ENCODE assay signal across 14 cellular contexts in genomic region chr12:89376844-89377243, GRCh38. TPM values are rescaled to one million over a fixed set of nuclear protein-coding genes. Genes with fewer than 3 reads are reported as not detected.
DNase-seq lines count a peak whose midpoint lies in the region; ATAC-seq and TF ChIP-seq lines count a peak whose summit lies in the region.
"Had no signal": no experiment of that assay in that cellular context is flagged by ENCODE, and none has a peak within 500 bp of the region (broad histone marks: within the 10 kb centered on the region; RNA-seq: fewer than 3 reads in every experiment).

No MANE protein-coding gene starts in this region.

- H3K4me3 ChIP-seq in ACC112 (ENCODE audit: low read depth, low read length) (no peak overlapping the region), aorta (ENCODE audit: low read length in 2 of 2) (no peak overlapping the region), ovary (no peak overlapping the region)

- no peaks in the 10 kb centered on the region for H3K36me3 Mint-ChIP-seq in HFFc6 (ENCODE audit: low read depth)
- H3K36me3 Mint-ChIP-seq in activated T-helper 2 cell treated with anti-CD3 and anti-CD28 coated beads, Interferon-gamma antibody, Interleukin-2, Interleukin-4, amounts not matched to agents 10 μg/mL and 5 μg/mL and 100 μg/mL, durations not matched to agents 14 hours and 24 hours and 36 hours (ENCODE audit: low read depth), result peaks cover 11% of the 10 kb centered on the region
- H3K36me3 Mint-ChIP-seq: CD8-positive, alpha-beta T cell had no signal

- TF ChIP-seq CTCF in HFFc6 (IDR thresholded peaks at IDR 0.05), result no peak
- TF ChIP-seq CTCF in ovary (IDR thresholded peaks at IDR 0.05), result no peak

- ATAC-seq in left colon (peak; percentile 9), aorta (ENCODE audit: low FRiP score) (no peak), HG03135 (IDR thresholded peaks at IDR 0.05; ENCODE audit: unreplicated experiment) (no peak)
- ATAC-seq: CD8-positive, alpha-beta T cell had no signal

- no peak overlapping the region for H2AFZ ChIP-seq in ACC112 (ENCODE audit: low read length, unreplicated experiment)

- no peaks in the 10 kb centered on the region for H3K9me3 Mint-ChIP-seq in HFFc6
- H3K9me3 Mint-ChIP-seq in activated T-helper 2 cell treated with anti-CD3 and anti-CD28 coated beads, Interferon-gamma antibody, Interleukin-2, Interleukin-4, amounts not matched to agents 10 μg/mL and 5 μg/mL and 100 μg/mL, durations not matched to agents 14 hours and 24 hours and 36 hours, result peaks cover 3% of the 10 kb centered on the region
- H3K9me3 Mint-ChIP-seq: CD8-positive, alpha-beta T cell had no signal

- H3K4me3 Mint-ChIP-seq in HFFc6, result no peak overlapping the region
- H3K4me3 Mint-ChIP-seq in activated T-helper 2 cell treated with anti-CD3 and anti-CD28 coated beads, Interferon-gamma antibody, Interleukin-2, Interleukin-4, amounts not matched to agents 10 μg/mL and 5 μg/mL and 100 μg/mL, durations not matched to agents 14 hours and 24 hours and 36 hours (ENCODE audit: low read depth), result no peak overlapping the region
- H3K4me3 Mint-ChIP-seq: CD8-positive, alpha-beta T cell had no signal

- no peaks in the 10 kb centered on the region for H3K79me2 ChIP-seq in ACC112 (ENCODE audit: control insufficient read depth, insufficient read depth, low read length, unreplicated experiment)

- H3K9me3 ChIP-seq in aorta (ENCODE audit: control insufficient read depth, low read length), result no peaks in the 10 kb centered on the region
- H3K9me3 ChIP-seq in ovary, result no peaks in the 10 kb centered on the region
- H3K9me3 ChIP-seq: BE2C had no signal

- DNase-seq in HFFc6 (no peak), left colon (no peak), NCI-H2171 treated with DMSO at 0.1 percent for 48 hours (lab: John Stamatoyannopoulos, UW) (no peak), aorta (no peak), ovary (no peak)
- DNase-seq in activated T-helper 2 cell treated with anti-CD3 and anti-CD28 coated beads, Interferon-gamma antibody, Interleukin-2, Interleukin-4, amounts not matched to agents 10 μg/mL and 5 μg/mL and 100 μg/mL, durations not matched to agents 14 hours and 24 hours and 36 hours (ENCODE audit: low spot score), result no peak
- DNase-seq: BE2C; CD8-positive, alpha-beta T cell; NCI-H1105 treated with DMSO at 0.1 percent for 48 hours; NCI-H187; NCI-H82; SHP77 treated with DMSO at 0.1 percent for 48 hours had no signal

- H3K27me3 ChIP-seq in ACC112 (ENCODE audit: insufficient read depth, low read length) (no peaks in the 10 kb centered on the region), aorta (ENCODE audit: control insufficient read depth in 1 of 2, insufficient read depth in 2 of 2, low read length in 1 of 2) (no peaks in the 10 kb centered on the region), ovary (no peaks in the 10 kb centered on the region)
- H3K27me3 ChIP-seq: BE2C had no signal

- peaks cover 42% of the 10 kb centered on the region for H3K4me1 ChIP-seq in ACC112 (ENCODE audit: control insufficient read depth, insufficient read depth, low read length, unreplicated experiment)
- peaks cover 0 to 6% of the 10 kb centered on the region in 2 donors for H3K4me1 ChIP-seq in aorta (ENCODE audit: control insufficient read depth in 1 of 2, insufficient read depth in 2 of 2, low read length in 2 of 2)
- H3K4me1 ChIP-seq in ovary (ENCODE audit: insufficient read depth), result no peaks in the 10 kb centered on the region
- H3K4me1 ChIP-seq: BE2C had no signal

- H3K27ac ChIP-seq in ACC112 (ENCODE audit: low read depth, low read length) (peak overlapping the region; percentile 94), aorta (ENCODE audit: low read depth in 1 of 2, low read length in 2 of 2) (no peak overlapping the region), ovary (no peak overlapping the region)

- peaks cover 48% of the 10 kb centered on the region for H3K4me1 Mint-ChIP-seq in HFFc6 (ENCODE audit: low read depth)
- H3K4me1 Mint-ChIP-seq in activated T-helper 2 cell treated with anti-CD3 and anti-CD28 coated beads, Interferon-gamma antibody, Interleukin-2, Interleukin-4, amounts not matched to agents 10 μg/mL and 5 μg/mL and 100 μg/mL, durations not matched to agents 14 hours and 24 hours and 36 hours (ENCODE audit: low read depth), result peaks cover 36% of the 10 kb centered on the region

- H3K27ac Mint-ChIP-seq in HFFc6, result peak overlapping the region; percentile 78; the same call in 1 of the 2 replicates
- H3K27ac Mint-ChIP-seq in activated T-helper 2 cell treated with anti-CD3 and anti-CD28 coated beads, Interferon-gamma antibody, Interleukin-2, Interleukin-4, amounts not matched to agents 10 μg/mL and 5 μg/mL and 100 μg/mL, durations not matched to agents 14 hours and 24 hours and 36 hours, result peak overlapping the region; percentile 80
- H3K27ac Mint-ChIP-seq: CD8-positive, alpha-beta T cell had no signal

- intact Hi-C loops in activated T-helper 2 cell treated with anti-CD3 and anti-CD28 coated beads, Interferon-gamma antibody, Interleukin-2, Interleukin-4, amounts not matched to agents 10 μg/mL and 5 μg/mL and 100 μg/mL, durations not matched to agents 14 hours and 24 hours and 36 hours (cut with micrococcal nuclease), result loop anchor here (1.0 to 5.0 kb wide), 3 partner anchors 13 to 1140 kb away; no protein-coding TSS in a partner anchor
- intact Hi-C loops in left colon (cut with DNase I, micrococcal nuclease) (no loop called here), aorta (cut with DNase I) (loop anchor here in 1 of 2 donors (2.0 kb wide), 1 partner anchor 76 kb away; no protein-coding TSS in a partner anchor), ovary (cut with DNase I) (no loop called here)

- TF ChIP-seq EP300 in ovary (IDR thresholded peaks at IDR 0.05), result no peak

- H3K27me3 Mint-ChIP-seq in HFFc6 (ENCODE audit: insufficient read depth), result peaks cover 3% of the 10 kb centered on the region; the same call in 1 of the 2 replicates
- no peaks in the 10 kb centered on the region for H3K27me3 Mint-ChIP-seq in activated T-helper 2 cell treated with anti-CD3 and anti-CD28 coated beads, Interferon-gamma antibody, Interleukin-2, Interleukin-4, amounts not matched to agents 10 μg/mL and 5 μg/mL and 100 μg/mL, durations not matched to agents 14 hours and 24 hours and 36 hours (ENCODE audit: low read depth)

- H3K36me3 ChIP-seq in ACC112 (ENCODE audit: insufficient read depth, low read length) (no peaks in the 10 kb centered on the region), aorta (ENCODE audit: control insufficient read depth in 1 of 2, insufficient read depth in 2 of 2, low read length in 1 of 2) (no peaks in the 10 kb centered on the region), ovary (no peaks in the 10 kb centered on the region)
- H3K36me3 ChIP-seq: BE2C had no signal

- WGBS in aorta, 2 donors, result 91 to 94% methylated on average over 2 of the region's 2 CpGs
- WGBS in ovary, 3 donors, result 92 to 93% (median 92%) methylated on average over 2 of the region's 2 CpGs

- TF ChIP-seq POLR2A in ovary (IDR thresholded peaks at IDR 0.05), result no peak

RNA-seq across cellular contexts. Expression of gene DUSP6, which starts 24.5 kb away (rescaled TPM):
- 10 to 100 TPM; 42.2 to 77.8 (median 46.2) TPM for total RNA-seq in HFFc6 (2021; fragmentation: NEBNext Ultra II Directional; extraction: Animal tissue kit (Norgen Biotek cat#: 25700))
- total RNA-seq in activated T-helper 2 cell treated with anti-CD3 and anti-CD28 coated beads, Interferon-gamma antibody, Interleukin-2, Interleukin-4, amounts not matched to agents 10 μg/mL and 5 μg/mL and 100 μg/mL, durations not matched to agents 14 hours and 24 hours and 36 hours, result 75.7 and 82.0 TPM in 2 replicates
- 10 to 100 TPM; 58.8 to 82.3 TPM for total RNA-seq in left colon
- total RNA-seq in aorta, result 10 to 100 TPM; 94.6 to 96.8 TPM
- 10 to 100 TPM; 19.8 to 33.4 TPM for polyA plus RNA-seq in aorta
- 10 to 100 TPM; 10.8 to 34.4 (median 20.1) TPM for total RNA-seq in ovary
- 10 to 100 TPM; 20.6 to 35.5 TPM for polyA plus RNA-seq in ovary
